In the genomic region with DNA sequence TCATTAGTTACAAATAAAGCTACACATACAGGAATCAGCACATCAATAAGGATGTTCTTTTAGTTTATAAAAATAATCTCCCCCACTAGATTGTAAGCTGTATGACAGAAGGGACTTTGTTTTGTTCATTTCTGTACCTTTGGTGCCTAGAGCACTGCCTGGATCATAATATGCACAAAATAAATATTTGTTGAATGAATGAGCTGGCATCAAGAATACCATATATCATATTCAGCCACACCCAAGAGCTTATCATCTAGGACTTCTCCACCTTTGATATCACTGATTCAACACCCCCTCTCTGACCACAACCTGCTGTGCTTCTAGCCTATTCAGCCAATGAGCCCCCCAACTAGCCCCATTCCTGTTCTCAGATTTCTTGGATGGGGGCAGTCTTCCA, we compare ENCODE assay signal across 18 cellular contexts. TPM values are rescaled to one million over a fixed set of nuclear protein-coding genes. Genes with fewer than 3 reads are reported as not detected.
DNase-seq lines count a peak whose midpoint lies in the region; ATAC-seq, FAIRE-seq and TF ChIP-seq lines count a peak whose summit lies in the region.
"Had no signal": no experiment of that assay in that cellular context is flagged by ENCODE, and none has a peak within 500 bp of the region (broad histone marks: within the 10 kb centered on the region; RNA-seq: fewer than 3 reads in every experiment).

No MANE protein-coding gene starts in this region.

- 0 out of 3 replicates have a peak overlapping the region, but pooled peaks have one; percentile 21 for H3K4me2 ChIP-seq in A549
- H3K4me2 ChIP-seq in mesenchymal stem cell (ENCODE audit: low read length, poor library complexity, severe bottlenecking), result no peak overlapping the region

- no peak overlapping the region for H2AFZ ChIP-seq in mesenchymal stem cell (ENCODE audit: low read depth, low read length)

- in situ Hi-C loops in GM13977 (cut with MboI; ENCODE audit: low pct_unique_long_range_greater_than_20kb, low sequenced_read_pairs, unreplicated experiment), result no loop called here

- TF ChIP-seq RAD21 in A549 (conservative IDR thresholded peaks at IDR 0.05 in 1 of 2, IDR thresholded peaks at IDR 0.05 in 1 of 2), result no peak

- no peaks in the 10 kb centered on the region for H3K27me3 Mint-ChIP-seq in CD4-positive, alpha-beta T cell
- H3K27me3 Mint-ChIP-seq: CD4-positive, CD25-positive, alpha-beta regulatory T cell had no signal

- no peaks in the 10 kb centered on the region for H3K36me3 ChIP-seq in WERI-Rb-1
- H3K36me3 ChIP-seq in mesenchymal stem cell (ENCODE audit: control insufficient read depth in 1 of 2, insufficient read depth in 2 of 2, low read depth in 1 of 2, low read length in 2 of 2), result no peaks in the 10 kb centered on the region
- H3K36me3 ChIP-seq: BE2C had no signal

- no peak overlapping the region for H3K9ac ChIP-seq in mesenchymal stem cell (ENCODE audit: low read length)

- no peak overlapping the region for H3K23ac ChIP-seq in mesenchymal stem cell (ENCODE audit: low read length in 2 of 2)

- CTCF ChIA-PET in A549 (lab: Yijun Ruan, JAX), result interaction anchor here (1.0 to 1.7 kb wide), 2 partner anchors 35 to 47 kb away, joined by 4 to 5 read pairs; no protein-coding TSS in a partner anchor
- CTCF ChIA-PET in CD4-positive, alpha-beta T cell (lab: Charles Lee), result no interaction called here

- DNase-seq in A549 (ENCODE audit: low read depth in 1 of 2, low spot score in 1 of 2) (peak in 1 of 2 experiments; percentile 8), DMS53 treated with DMSO at 0.1 percent for 48 hours (lab: John Stamatoyannopoulos, UW; ENCODE audit: unreplicated experiment) (peak; percentile 3), WERI-Rb-1 (no peak), mesenchymal stem cell (no peak), NCI-H2171 (lab: John Stamatoyannopoulos, UW) (no peak), dermis blood vessel endothelial cell (no peak), GM13977 (ENCODE audit: low spot score) (no peak)
- no peak for DNase-seq in CD4-positive, alpha-beta T cell
- DNase-seq: ACHN; BE2C; C1 segment of cervical spinal cord; Caco-2; CD4-positive, CD25-positive, alpha-beta regulatory T cell; DMS79 treated with DMSO at 0.1 percent for 48 hours; GF-D8; H9 had no signal

- H4K91ac ChIP-seq in mesenchymal stem cell (ENCODE audit: low read length), result no peak overlapping the region

- ATAC-seq in A549, result no peak
- no peak for ATAC-seq in CD4-positive, alpha-beta T cell (ENCODE audit: poor library complexity)

- no peaks in the 10 kb centered on the region for H3K27me3 ChIP-seq in WERI-Rb-1 (ENCODE audit: insufficient read depth, low read depth, severe bottlenecking)
- H3K27me3 ChIP-seq in mesenchymal stem cell (ENCODE audit: control insufficient read depth in 1 of 2, insufficient read depth in 1 of 2, low read length in 2 of 2), result peaks cover 0 to 25% of the 10 kb centered on the region in 2 experiments
- no peaks in the 10 kb centered on the region for H3K27me3 ChIP-seq in CD4-positive, alpha-beta T cell (ENCODE audit: control insufficient read depth, insufficient read depth, low read length)
- H3K27me3 ChIP-seq: BE2C had no signal

- H3K4me3 Mint-ChIP-seq in CD4-positive, alpha-beta T cell, result no peak overlapping the region
- H3K4me3 Mint-ChIP-seq: CD4-positive, CD25-positive, alpha-beta regulatory T cell; H9 had no signal

- H3K4me1 ChIP-seq in A549 (peaks cover 6% of the 10 kb centered on the region; the same call in 2 of the 3 replicates), mesenchymal stem cell (ENCODE audit: control insufficient read depth, insufficient read depth, low read depth, low read length) (peaks cover 4% of the 10 kb centered on the region)
- H3K4me1 ChIP-seq: BE2C, Caco-2 had no signal

- H3K36me3 Mint-ChIP-seq in CD4-positive, alpha-beta T cell (ENCODE audit: low read depth), result no peaks in the 10 kb centered on the region
- H3K36me3 Mint-ChIP-seq: CD4-positive, CD25-positive, alpha-beta regulatory T cell had no signal

- TF ChIP-seq CTCF in A549 (IDR thresholded peaks at IDR 0.05), result no peak
- TF ChIP-seq CTCF in WERI-Rb-1 (IDR thresholded peaks at IDR 0.05; ENCODE audit: low read depth, low read length), result no peak
- TF ChIP-seq CTCF in CD4-positive, alpha-beta T cell (IDR thresholded peaks at IDR 0.05), result no peak
- TF ChIP-seq CTCF in GM13977 (IDR thresholded peaks at IDR 0.05; ENCODE audit: extremely low read depth, insufficient read depth, missing control alignments), result no peak

- H2BK5ac ChIP-seq in mesenchymal stem cell (ENCODE audit: low read depth, low read length, poor library complexity, severe bottlenecking), result peak overlapping the region; percentile 31

- H2BK15ac ChIP-seq in mesenchymal stem cell (ENCODE audit: low read depth, poor library complexity, severe bottlenecking), result no peak overlapping the region

- no peaks in the 10 kb centered on the region for H3K4me1 Mint-ChIP-seq in CD4-positive, alpha-beta T cell (ENCODE audit: low read depth)
- H3K4me1 Mint-ChIP-seq: CD4-positive, CD25-positive, alpha-beta regulatory T cell had no signal

- POLR2A ChIA-PET in A549 (lab: Yijun Ruan, JAX), result no interaction called here
- POLR2A ChIA-PET in CD4-positive, alpha-beta T cell (lab: Charles Lee), result no interaction called here

- H3K4me3 ChIP-seq in A549 (no peak overlapping the region), WERI-Rb-1 (ENCODE audit: low read depth, low read length) (no peak overlapping the region), mesenchymal stem cell (ENCODE audit: insufficient read depth in 1 of 2, low read depth in 1 of 2, low read length in 2 of 2) (no peak overlapping the region)

- no peak for TF ChIP-seq EP300 in A549 (IDR thresholded peaks at IDR 0.05)

- FAIRE-seq in A549 (lab: Jason Lieb, UNC), result peak; percentile 79
- FAIRE-seq: D721Med, H1 had no signal

- H2BK12ac ChIP-seq in mesenchymal stem cell (ENCODE audit: low read length in 2 of 2), result no peak overlapping the region

- intact Hi-C loops in CD4-positive, alpha-beta T cell (cut with DNase I, micrococcal nuclease), result no loop called here

- H3K14ac ChIP-seq in mesenchymal stem cell (ENCODE audit: low read length in 2 of 2), result no peak overlapping the region

- peak overlapping the region; percentile 85 for H2AK5ac ChIP-seq in mesenchymal stem cell (ENCODE audit: low read length, severe bottlenecking)

- no peak overlapping the region for H3K27ac Mint-ChIP-seq in CD4-positive, alpha-beta T cell
- H3K27ac Mint-ChIP-seq: CD4-positive, CD25-positive, alpha-beta regulatory T cell; H9 had no signal

- peaks cover 3% of the 10 kb centered on the region for H3K79me1 ChIP-seq in mesenchymal stem cell (replicated peaks; ENCODE audit: low read length, poor library complexity, severe bottlenecking)

- H2BK120ac ChIP-seq in mesenchymal stem cell (ENCODE audit: low read depth, low read length), result no peak overlapping the region

- H4K8ac ChIP-seq in mesenchymal stem cell (ENCODE audit: low read length), result no peak overlapping the region

- H3K4ac ChIP-seq in mesenchymal stem cell (ENCODE audit: low read depth in 1 of 2, low read length in 2 of 2), result no peak overlapping the region

- H3K9me3 Mint-ChIP-seq in CD4-positive, alpha-beta T cell, result no peaks in the 10 kb centered on the region

- no peak overlapping the region for H3K27ac ChIP-seq in A549
- peak overlapping the region; percentile 67 for H3K27ac ChIP-seq in WERI-Rb-1
- no peak overlapping the region for H3K27ac ChIP-seq in mesenchymal stem cell (ENCODE audit: low read length, poor library complexity, severe bottlenecking)
- H3K27ac ChIP-seq in CD4-positive, alpha-beta T cell (ENCODE audit: low read depth, low read length), result no peak overlapping the region

- no peak overlapping the region for H3K18ac ChIP-seq in mesenchymal stem cell (ENCODE audit: low read depth in 1 of 2, low read length in 2 of 2)

- no peak for TF ChIP-seq POLR2A in A549 (IDR thresholded peaks at IDR 0.05; ENCODE audit: low read length)

- H3K9me3 ChIP-seq in A549 (no peaks in the 10 kb centered on the region), WERI-Rb-1 (ENCODE audit: severe bottlenecking) (peaks cover 2% of the 10 kb centered on the region), mesenchymal stem cell (ENCODE audit: control insufficient read depth, low read length) (no peaks in the 10 kb centered on the region)
- H3K9me3 ChIP-seq in CD4-positive, alpha-beta T cell (ENCODE audit: control insufficient read depth, low read length), result no peaks in the 10 kb centered on the region
- H3K9me3 ChIP-seq: BE2C, Caco-2 had no signal

TF ChIP-seq in A549, 52 proteins besides CTCF, POLR2A, EP300 and RAD21:
- no peak for TF ChIP-seq PBX3 (IDR thresholded peaks at IDR 0.05)
- TF ChIP-seq FOSL2 (IDR thresholded peaks at IDR 0.05), result no peak
- TF ChIP-seq FOSL2 (CRISPR knock-in tag; IDR thresholded peaks at IDR 0.05), result no peak
- TF ChIP-seq TP53 (CRISPR knock-in tag; IDR thresholded peaks at IDR 0.05), result no peak
- TF ChIP-seq NPAS2 (CRISPR knock-in tag; IDR thresholded peaks at IDR 0.05; ENCODE audit: borderline replicate concordance), result no peak
TF ChIP-seq in A549: peak in this region for 0.

RNA-seq across cellular contexts. Expression of gene SYTL4, which starts 10.6 kb away (rescaled TPM):
- polyA plus RNA-seq in A549 (2011; rRNA removed) (3.9 and 4.3 TPM in 2 replicates), A549 (2017; fragmentation: RNase III; extraction: RNeasy Plus Mini Kit Qiagen cat#74134 plus additional on column Dnase treatment) (3.1 to 3.6 TPM (median 3.3 TPM) in 3 replicates)
- 0.86 and 1.1 TPM in 2 replicates for polyA plus RNA-seq in A549 (2012; cell fraction: cytosol; rRNA removed)
- polyA plus RNA-seq in A549 (2012; cell fraction: nucleus; rRNA removed), result 1.6 and 2.3 TPM in 2 replicates
- 1.5 and 2.6 TPM in 2 replicates for polyA minus RNA-seq in A549 (2011; rRNA and poly(A)+ RNA removed)
- polyA plus RNA-seq in mesenchymal stem cell (2013, experiment 1 of 2), result 3.0 TPM
- polyA plus RNA-seq in mesenchymal stem cell (2013, experiment 2 of 2), result 2.6 TPM
- not detected for total RNA-seq in CD4-positive, alpha-beta T cell
- total RNA-seq in dermis blood vessel endothelial cell, result 31.7 and 52.4 TPM in 2 replicates
- polyA plus RNA-seq: CD4-positive, CD25-positive, alpha-beta regulatory T cell had no signal

Comparison
In these comparisons a context has a peak if more than half of its experiments do, and no peak if none do; other contexts are left out.
1. RNA of gene SYTL4, which starts 10.6 kb away (total RNA-seq): 31.7 to 52.4 TPM in dermis blood vessel endothelial cell; not detected in CD4-positive, alpha-beta T cell; every median in the first group is over 10 times any median in the second.